ENCODE assay signal across 11 cellular contexts in genomic region chr15:70799667-70800450, GRCh38. TPM values are rescaled to one million over a fixed set of nuclear protein-coding genes. Genes with fewer than 3 reads are reported as not detected.
DNase-seq lines count a peak whose midpoint lies in the region; ATAC-seq and TF ChIP-seq lines count a peak whose summit lies in the region.
"Had no signal": no experiment of that assay in that cellular context is flagged by ENCODE, and none has a peak within 500 bp of the region (broad histone marks: within the 10 kb centered on the region; RNA-seq: fewer than 3 reads in every experiment).

No MANE protein-coding gene starts in this region.

- H3K4me1 ChIP-seq in body of pancreas, result peaks cover 11% of the 10 kb centered on the region
- peaks cover 8% of the 10 kb centered on the region for H3K4me1 ChIP-seq in smooth muscle cell (ENCODE audit: low read depth)
- H3K4me1 ChIP-seq: colonic mucosa had no signal

- H3K4me2 ChIP-seq in smooth muscle cell, result peak overlapping the region; percentile 53

- H3K9me3 ChIP-seq in body of pancreas, result no peaks in the 10 kb centered on the region
- no peaks in the 10 kb centered on the region for H3K9me3 ChIP-seq in smooth muscle cell (replicated peaks; ENCODE audit: low read depth)
- H3K9me3 ChIP-seq: colonic mucosa had no signal

- no peaks in the 10 kb centered on the region for H3K79me2 ChIP-seq in smooth muscle cell (ENCODE audit: low read depth)

- H3F3A ChIP-seq in smooth muscle cell (ENCODE audit: low read depth), result peaks cover 24% of the 10 kb centered on the region

- no peak overlapping the region for H3K27ac Mint-ChIP-seq in natural killer cell

- H3K36me3 ChIP-seq in body of pancreas (replicated peaks in 1 of 2; ENCODE audit: insufficient read depth in 1 of 2, low read depth in 2 of 2) (no peaks in the 10 kb centered on the region), smooth muscle cell (ENCODE audit: low read depth) (no peaks in the 10 kb centered on the region)
- H3K36me3 ChIP-seq: colonic mucosa had no signal

- no peak overlapping the region for H3K9ac ChIP-seq in smooth muscle cell (ENCODE audit: low read depth)

- H3K27ac ChIP-seq in body of pancreas (peak overlapping the region in 2 of 4 donors; percentile 9 to 45), smooth muscle cell (ENCODE audit: low read depth) (peak overlapping the region; percentile 81)
- H3K27ac ChIP-seq: colonic mucosa had no signal

- no peaks in the 10 kb centered on the region for H3K27me3 ChIP-seq in body of pancreas
- no peaks in the 10 kb centered on the region for H3K27me3 ChIP-seq in smooth muscle cell (ENCODE audit: low read depth)
- H3K27me3 ChIP-seq: colonic mucosa had no signal

- no peak for TF ChIP-seq POLR2A in body of pancreas (IDR thresholded peaks at IDR 0.05)

- TF ChIP-seq CTCF in body of pancreas (IDR thresholded peaks at IDR 0.05) (no peak), smooth muscle cell (IDR thresholded peaks at IDR 0.05; ENCODE audit: borderline replicate concordance, insufficient read depth, poor library complexity, severe bottlenecking) (no peak), natural killer cell (IDR thresholded peaks at IDR 0.05) (no peak)

- intact Hi-C loops in body of pancreas (cut with DNase I) (loop anchor here (10.0 kb wide), 1 partner anchor 115 kb away; no protein-coding TSS in a partner anchor), natural killer cell (cut with micrococcal nuclease) (no loop called here)

- no peaks in the 10 kb centered on the region for H4K20me1 ChIP-seq in smooth muscle cell (ENCODE audit: low read depth)

- H2AFZ ChIP-seq in smooth muscle cell (ENCODE audit: low read depth), result no peak overlapping the region

- peak; percentile 70 for ATAC-seq in body of pancreas
- no peak for ATAC-seq in GM18520 (IDR thresholded peaks at IDR 0.05; ENCODE audit: unreplicated experiment)
- ATAC-seq in HG03280 (IDR thresholded peaks at IDR 0.05; ENCODE audit: unreplicated experiment), result no peak
- no peak for ATAC-seq in natural killer cell

- H3K4me3 Mint-ChIP-seq in natural killer cell, result no peak overlapping the region

- H3K4me3 ChIP-seq in body of pancreas (no peak overlapping the region), smooth muscle cell (no peak overlapping the region)
- H3K4me3 ChIP-seq: colonic mucosa had no signal

- DNase-seq in GM04504 (ENCODE audit: low read depth), result peak; percentile 90
- DNase-seq in body of pancreas, result peak in 2 of 4 donors; percentile 19 to 37
- DNase-seq in hepatic stellate cell (ENCODE audit: low spot score), result peak; percentile 89
- DNase-seq in smooth muscle cell (lab: John Stamatoyannopoulos, UW; ENCODE audit: unreplicated experiment), result no peak
- DNase-seq in cerebellar cortex (ENCODE audit: low spot score), result no peak
- DNase-seq in natural killer cell, result no peak
- DNase-seq: colonic mucosa, NCI-H1930, occipital lobe had no signal

- H3K9me3 Mint-ChIP-seq in natural killer cell, result no peaks in the 10 kb centered on the region

- no peaks in the 10 kb centered on the region for H3K36me3 Mint-ChIP-seq in natural killer cell

- no peaks in the 10 kb centered on the region for H3K27me3 Mint-ChIP-seq in natural killer cell (ENCODE audit: low read depth in 2 of 2)

- no peaks in the 10 kb centered on the region for H3K4me1 Mint-ChIP-seq in natural killer cell

- 68 to 80% methylated on average over 9 of the region's 9 CpGs for WGBS in body of pancreas, 2 donors
- 75% methylated on average over 9 of the region's 9 CpGs for WGBS in smooth muscle cell (ENCODE audit: low lambda C conversion rate)

RNA-seq across cellular contexts. Expression of gene UACA, which starts 36.5 kb away (rescaled TPM):
- 10 to 100 TPM; 22.4 to 27.2 TPM for total RNA-seq in body of pancreas
- 109 and 121 TPM in 2 replicates for total RNA-seq in smooth muscle cell
- polyA plus RNA-seq in smooth muscle cell, result 147 and 153 TPM in 2 replicates
- 1 to 10 TPM; 1.1 to 3.1 (median 2.1) TPM for total RNA-seq in natural killer cell

RNA-seq across cellular contexts. Expression of gene LARP6, which starts 54.1 kb away (rescaled TPM):
- total RNA-seq in body of pancreas (10 to 100 TPM; 20.0 to 44.2 TPM), smooth muscle cell (31.3 and 55.1 TPM in 2 replicates), natural killer cell (not detected)
- 69.5 and 76.0 TPM in 2 replicates for polyA plus RNA-seq in smooth muscle cell

Comparison
In these comparisons a context has a peak if more than half of its experiments do, and no peak if none do; other contexts are left out.
1. DNase-seq: peak in GM04504 (single experiment) and hepatic stellate cell (single experiment); none in smooth muscle cell (single experiment), cerebellar cortex (single experiment) and natural killer cell (single experiment).
2. RNA of gene UACA, which starts 36.5 kb away (total RNA-seq): 109 to 121 TPM in smooth muscle cell and 22.4 to 27.2 TPM in body of pancreas; 1.1 to 3.1 TPM in natural killer cell; every median in the first group is over 4 times any median in the second.
3. RNA of gene LARP6, which starts 54.1 kb away (total RNA-seq): 31.3 to 55.1 TPM in smooth muscle cell and 20.0 to 44.2 TPM in body of pancreas; not detected in natural killer cell; every median in the first group is over 10 times any median in the second.